Comparison of ENCODE assay signal across 23 cellular contexts in genomic region chr2:122523143-122523542, GRCh38.
DNase-seq lines count a peak whose midpoint lies in the region; ATAC-seq, FAIRE-seq and TF ChIP-seq lines count a peak whose summit lies in the region.
"Had no signal": no experiment of that assay in that cellular context is flagged by ENCODE, and none has a peak within 500 bp of the region (broad histone marks: within the 10 kb centered on the region; RNA-seq: fewer than 3 reads in every experiment).

No MANE protein-coding gene starts in this region.

- SMC1A ChIA-PET in GM12878 (lab: Charles Lee; ENCODE audit: uncharacterized antibody, unreplicated experiment): interaction anchor here (0.9 to 4.0 kb wide), 2 partner anchors 12 to 22 kb away, joined by 3 to 25 read pairs; no protein-coding TSS in a partner anchor

- TF ChIP-seq RAD21 in GM12878 (IDR thresholded peaks at IDR 0.05; ENCODE audit: insufficient read depth, low read depth, low read length): 0 out of 2 replicates have a peak, but pooled peaks have one; percentile 9

- DNase-seq in GM23338 (ENCODE audit: low spot score) (peak; percentile 52), NB4 (ENCODE audit: low read depth) (no peak), GM12878 (ENCODE audit: low read depth, low spot score) (no peak), CD1c-positive myeloid dendritic cell (ENCODE audit: extremely low spot score) (no peak)
- no peak for DNase-seq in activated T-cell treated with anti-CD3 and anti-CD28 coated beads, Interleukin-2, amount 50 U/mL, for 4 hours
- DNase-seq: CD8-positive, alpha-beta memory T cell; DMS79; GM23248; IMR-90; Kasumi-1; MM.1S; NCI-H1105; NCI-H1694; NCI-H2081 treated with DMSO at 0.1 percent for 48 hours; NCI-H510A; NCI-H748 treated with DMSO at 0.1 percent for 48 hours; RPMI8226; SHP77 treated with DMSO at 0.1 percent for 48 hours; T-helper 1 cell had no signal

- no peak overlapping the region for H3K27ac ChIP-seq in C4-2B
- H3K27ac ChIP-seq in GM23338 (ENCODE audit: low read depth): no peak overlapping the region
- no peak overlapping the region for H3K27ac ChIP-seq in GM12878 (ENCODE audit: control insufficient read depth, insufficient read depth)
- H3K27ac ChIP-seq: GM23248 had no signal

- peaks cover 2% of the 10 kb centered on the region for H3K27me3 Mint-ChIP-seq in GM23338 (ENCODE audit: insufficient read depth, low read depth, poor library complexity)
- H3K27me3 Mint-ChIP-seq in activated T-cell treated with anti-CD3 and anti-CD28 coated beads, Interleukin-2, amount 50 U/mL, for 4 hours (ENCODE audit: low read depth): no peaks in the 10 kb centered on the region
- H3K27me3 Mint-ChIP-seq: CD8-positive, alpha-beta memory T cell had no signal

- peak; percentile 36; the same call in 1 of the 3 replicates for ATAC-seq in GM23338
- ATAC-seq in GM12878: no peak
- ATAC-seq in GM19395 (IDR thresholded peaks at IDR 0.05; ENCODE audit: unreplicated experiment): no peak
- no peak for ATAC-seq in HG03571 (IDR thresholded peaks at IDR 0.05; ENCODE audit: unreplicated experiment)
- no peak for ATAC-seq in activated T-cell treated with anti-CD3 and anti-CD28 coated beads, Interleukin-2, amount 50 U/mL, for 4 hours

- no peak overlapping the region for H3K9ac ChIP-seq in GM12878 (ENCODE audit: control insufficient read depth, insufficient read depth, low read length)
- H3K9ac ChIP-seq: GM23248 had no signal

- H2AFZ ChIP-seq in GM23338: peak overlapping the region; percentile 19; the same call in 1 of the 2 replicates
- no peak overlapping the region for H2AFZ ChIP-seq in GM12878 (ENCODE audit: control insufficient read depth, low read depth, low read length)
- H2AFZ ChIP-seq: GM23248 had no signal

- H3K36me3 ChIP-seq in GM23338 (ENCODE audit: insufficient read depth) (no peaks in the 10 kb centered on the region), GM12878 (ENCODE audit: control insufficient read depth in 2 of 2, insufficient read depth in 2 of 2, low read length in 1 of 2) (no peaks in the 10 kb centered on the region)

- FAIRE-seq in GM12878 (lab: Jason Lieb, UNC): no peak
- FAIRE-seq: A204.1 had no signal

- peak; percentile 13 for TF ChIP-seq CTCF in C4-2B (conservative IDR thresholded peaks at IDR 0.05)
- peak; percentile 47 to 55 for TF ChIP-seq CTCF in GM23338 (conservative IDR thresholded peaks at IDR 0.05; ENCODE audit: low read depth in 2 of 2)
- peak; percentile 2 for TF ChIP-seq CTCF in NB4 (IDR thresholded peaks at IDR 0.05; ENCODE audit: low read depth, low read length)
- TF ChIP-seq CTCF in GM12878 (IDR thresholded peaks at IDR 0.05 in 2 of 3, conservative IDR thresholded peaks at IDR 0.05 in 1 of 3; ENCODE audit: control insufficient read depth in 2 of 3, extremely low read depth in 1 of 3, insufficient read depth in 1 of 3, low read depth in 3 of 3, low read length in 3 of 3): no peak

- BruUV-seq in GM12878 (replicated peaks; lab: Mats Ljungman, UMichigan): no TSS peak

- CTCF ChIA-PET in GM12878 (lab: Yijun Ruan, JAX): interaction anchor here (1.4 to 2.0 kb wide), 2 partner anchors 14 to 15 kb away, joined by 3 to 4 read pairs; no protein-coding TSS in a partner anchor

- intact Hi-C loops in GM12878 (cut with micrococcal nuclease; ENCODE audit: unreplicated experiment): no loop called here

- H3K4me2 ChIP-seq in GM23338: no peak overlapping the region
- no peak overlapping the region for H3K4me2 ChIP-seq in GM12878 (ENCODE audit: control insufficient read depth, insufficient read depth)

- WGBS in GM12878 (ENCODE audit: insufficient coverage, insufficient replicate concordance, low lambda C conversion rate, missing lambda C conversion rate): 28% methylated on average over 4 of the region's 4 CpGs

- RAD21 ChIA-PET in GM12878 (lab: Charles Lee; ENCODE audit: unreplicated experiment): no interaction called here

- in situ Hi-C loops in GM12878 (cut with MboI): no loop called here

- no peak for TF ChIP-seq EP300 in GM12878 (IDR thresholded peaks at IDR 0.05; ENCODE audit: borderline replicate concordance in 1 of 2, control insufficient read depth in 1 of 2, low read depth in 2 of 2, low read length in 2 of 2)

- no peaks in the 10 kb centered on the region for H3K27me3 ChIP-seq in GM23338 (ENCODE audit: insufficient read depth)
- H3K27me3 ChIP-seq in GM12878 (replicated peaks in 1 of 2; ENCODE audit: control insufficient read depth in 2 of 2, insufficient read depth in 2 of 2, low read length in 1 of 2): no peaks in the 10 kb centered on the region

- H3K27ac Mint-ChIP-seq in GM23338: no peak overlapping the region

- H3F3A ChIP-seq in GM23338 (replicated peaks; ENCODE audit: low read depth): no peaks in the 10 kb centered on the region

- H3K9me3 Mint-ChIP-seq in GM23338: peaks cover 9% of the 10 kb centered on the region
- no peaks in the 10 kb centered on the region for H3K9me3 Mint-ChIP-seq in activated T-cell treated with anti-CD3 and anti-CD28 coated beads, Interleukin-2, amount 50 U/mL, for 4 hours

- POLR2A ChIA-PET in GM12878 (lab: Charles Lee): no interaction called here

- H3K9me2 ChIP-seq in GM23338 (ENCODE audit: insufficient read depth): 0 out of 2 replicates have a peak, but pooled peaks cover 9% of the 10 kb centered on the region

- H3K79me2 ChIP-seq in GM23338 (replicated peaks; ENCODE audit: insufficient read depth) (no peaks in the 10 kb centered on the region), GM12878 (ENCODE audit: control insufficient read depth, insufficient read depth, low read length) (no peaks in the 10 kb centered on the region)

- no peak overlapping the region for H3K4me3 ChIP-seq in GM23338
- H3K4me3 ChIP-seq in NB4 (ENCODE audit: low read depth, low read length): no peak overlapping the region
- no peak overlapping the region for H3K4me3 ChIP-seq in GM12878
- H3K4me3 ChIP-seq: GM23248 had no signal

- H3K4me1 Mint-ChIP-seq in GM23338: peaks cover 14% of the 10 kb centered on the region
- H3K4me1 Mint-ChIP-seq in activated T-cell treated with anti-CD3 and anti-CD28 coated beads, Interleukin-2, amount 50 U/mL, for 4 hours (ENCODE audit: low read depth): no peaks in the 10 kb centered on the region
- H3K4me1 Mint-ChIP-seq: CD8-positive, alpha-beta memory T cell had no signal

- peaks cover 16% of the 10 kb centered on the region for H3K36me3 Mint-ChIP-seq in GM23338 (ENCODE audit: low read depth)
- H3K36me3 Mint-ChIP-seq in activated T-cell treated with anti-CD3 and anti-CD28 coated beads, Interleukin-2, amount 50 U/mL, for 4 hours (ENCODE audit: insufficient read depth): no peaks in the 10 kb centered on the region
- H3K36me3 Mint-ChIP-seq: CD8-positive, alpha-beta memory T cell had no signal

- no peak overlapping the region for H3K4me3 Mint-ChIP-seq in GM23338
- H3K4me3 Mint-ChIP-seq in activated T-cell treated with anti-CD3 and anti-CD28 coated beads, Interleukin-2, amount 50 U/mL, for 4 hours: no peak overlapping the region
- H3K4me3 Mint-ChIP-seq: CD8-positive, alpha-beta memory T cell had no signal

- H4K20me1 ChIP-seq in GM23338 (replicated peaks; ENCODE audit: insufficient read depth): no peaks in the 10 kb centered on the region
- H4K20me1 ChIP-seq in GM12878 (ENCODE audit: control insufficient read depth, insufficient read depth): no peaks in the 10 kb centered on the region

- H3K9me3 ChIP-seq in GM12878 (replicated peaks; ENCODE audit: control insufficient read depth, insufficient read depth, low read length): no peaks in the 10 kb centered on the region

- TF ChIP-seq POLR2A in NB4 (IDR thresholded peaks at IDR 0.05; ENCODE audit: extremely low read depth, insufficient read length) (no peak), GM12878 (IDR thresholded peaks at IDR 0.05; ENCODE audit: low read depth, low read length) (no peak)

- H3K4me1 ChIP-seq in GM23338 (ENCODE audit: insufficient read depth) (peaks cover 15% of the 10 kb centered on the region), GM12878 (ENCODE audit: control insufficient read depth, insufficient read depth, low read length) (no peaks in the 10 kb centered on the region)

TF ChIP-seq in GM23338, 12 proteins besides CTCF, POLR2A, EP300 and RAD21 (continues in another document):
- TF ChIP-seq POLR2AphosphoS5 (IDR thresholded peaks at IDR 0.05; ENCODE audit: low read depth) (no peak), EZH2phosphoT487 (IDR thresholded peaks at IDR 0.05; ENCODE audit: unreplicated experiment) (no peak), JUNB (IDR thresholded peaks at IDR 0.05; ENCODE audit: unreplicated experiment) (no peak), STAT1 (IDR thresholded peaks at IDR 0.05; ENCODE audit: unreplicated experiment) (no peak)
- TF ChIP-seq, protein P1, sequence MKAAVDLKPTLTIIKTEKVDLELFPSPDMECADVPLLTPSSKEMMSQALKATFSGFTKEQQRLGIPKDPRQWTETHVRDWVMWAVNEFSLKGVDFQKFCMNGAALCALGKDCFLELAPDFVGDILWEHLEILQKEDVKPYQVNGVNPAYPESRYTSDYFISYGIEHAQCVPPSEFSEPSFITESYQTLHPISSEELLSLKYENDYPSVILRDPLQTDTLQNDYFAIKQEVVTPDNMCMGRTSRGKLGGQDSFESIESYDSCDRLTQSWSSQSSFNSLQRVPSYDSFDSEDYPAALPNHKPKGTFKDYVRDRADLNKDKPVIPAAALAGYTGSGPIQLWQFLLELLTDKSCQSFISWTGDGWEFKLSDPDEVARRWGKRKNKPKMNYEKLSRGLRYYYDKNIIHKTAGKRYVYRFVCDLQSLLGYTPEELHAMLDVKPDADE (IDR thresholded peaks at IDR 0.05): no peak

TF ChIP-seq in GM12878, 131 proteins besides CTCF, POLR2A, EP300 and RAD21:
- TF ChIP-seq FOXK2 (IDR thresholded peaks at IDR 0.05) (no peak), BACH1 (IDR thresholded peaks at IDR 0.05; ENCODE audit: borderline replicate concordance) (no peak)
TF ChIP-seq in GM12878: peak in this region for 0.

Comparison
In these comparisons a context has a peak if more than half of its experiments do, and no peak if none do; other contexts are left out.
1. CTCF ChIP-seq: peak in C4-2B (single experiment), GM23338 (2 of 2) and NB4 (single experiment); none in GM12878 (0 of 3).